1 cellular context compared by ENCODE assay signal in the genomic region with DNA sequence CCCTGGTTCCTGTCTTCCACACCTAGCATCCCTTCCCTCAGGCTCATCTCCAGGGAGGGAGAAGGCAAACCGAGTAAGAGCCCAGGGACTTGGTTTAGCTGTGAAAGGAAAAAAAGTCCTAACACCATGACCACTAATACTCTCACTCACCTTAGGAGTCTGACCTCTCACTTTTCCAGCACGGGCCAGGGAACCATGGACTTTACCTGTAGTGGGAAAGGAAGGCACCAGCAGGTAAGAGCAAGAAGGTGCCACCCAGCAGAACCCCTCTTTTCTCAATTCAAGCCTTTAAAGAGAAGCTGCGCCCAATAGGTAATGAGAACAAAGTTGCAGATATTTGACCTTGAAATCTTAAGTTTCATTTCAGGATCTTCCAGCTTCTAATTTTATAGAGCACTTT.
TF ChIP-seq lines count a peak whose summit lies in the region.

No MANE protein-coding gene starts in this region.

TF ChIP-seq in liver, 16 proteins besides CTCF, POLR2A, EP300 and RAD21:
- TF ChIP-seq, protein P1, sequence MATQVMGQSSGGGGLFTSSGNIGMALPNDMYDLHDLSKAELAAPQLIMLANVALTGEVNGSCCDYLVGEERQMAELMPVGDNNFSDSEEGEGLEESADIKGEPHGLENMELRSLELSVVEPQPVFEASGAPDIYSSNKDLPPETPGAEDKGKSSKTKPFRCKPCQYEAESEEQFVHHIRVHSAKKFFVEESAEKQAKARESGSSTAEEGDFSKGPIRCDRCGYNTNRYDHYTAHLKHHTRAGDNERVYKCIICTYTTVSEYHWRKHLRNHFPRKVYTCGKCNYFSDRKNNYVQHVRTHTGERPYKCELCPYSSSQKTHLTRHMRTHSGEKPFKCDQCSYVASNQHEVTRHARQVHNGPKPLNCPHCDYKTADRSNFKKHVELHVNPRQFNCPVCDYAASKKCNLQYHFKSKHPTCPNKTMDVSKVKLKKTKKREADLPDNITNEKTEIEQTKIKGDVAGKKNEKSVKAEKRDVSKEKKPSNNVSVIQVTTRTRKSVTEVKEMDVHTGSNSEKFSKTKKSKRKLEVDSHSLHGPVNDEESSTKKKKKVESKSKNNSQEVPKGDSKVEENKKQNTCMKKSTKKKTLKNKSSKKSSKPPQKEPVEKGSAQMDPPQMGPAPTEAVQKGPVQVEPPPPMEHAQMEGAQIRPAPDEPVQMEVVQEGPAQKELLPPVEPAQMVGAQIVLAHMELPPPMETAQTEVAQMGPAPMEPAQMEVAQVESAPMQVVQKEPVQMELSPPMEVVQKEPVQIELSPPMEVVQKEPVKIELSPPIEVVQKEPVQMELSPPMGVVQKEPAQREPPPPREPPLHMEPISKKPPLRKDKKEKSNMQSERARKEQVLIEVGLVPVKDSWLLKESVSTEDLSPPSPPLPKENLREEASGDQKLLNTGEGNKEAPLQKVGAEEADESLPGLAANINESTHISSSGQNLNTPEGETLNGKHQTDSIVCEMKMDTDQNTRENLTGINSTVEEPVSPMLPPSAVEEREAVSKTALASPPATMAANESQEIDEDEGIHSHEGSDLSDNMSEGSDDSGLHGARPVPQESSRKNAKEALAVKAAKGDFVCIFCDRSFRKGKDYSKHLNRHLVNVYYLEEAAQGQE (IDR thresholded peaks at IDR 0.05): no peak
- TF ChIP-seq NR2F2 (IDR thresholded peaks at IDR 0.05) (no peak), TAF1 (conservative IDR thresholded peaks at IDR 0.05) (no peak), RXRA (IDR thresholded peaks at IDR 0.05) (no peak), SP1 (IDR thresholded peaks at IDR 0.05) (no peak), FOXA2 (IDR thresholded peaks at IDR 0.05) (no peak), JUND (IDR thresholded peaks at IDR 0.05) (no peak)
TF ChIP-seq in liver: peak in this region for 0.
